In the genomic region with DNA sequence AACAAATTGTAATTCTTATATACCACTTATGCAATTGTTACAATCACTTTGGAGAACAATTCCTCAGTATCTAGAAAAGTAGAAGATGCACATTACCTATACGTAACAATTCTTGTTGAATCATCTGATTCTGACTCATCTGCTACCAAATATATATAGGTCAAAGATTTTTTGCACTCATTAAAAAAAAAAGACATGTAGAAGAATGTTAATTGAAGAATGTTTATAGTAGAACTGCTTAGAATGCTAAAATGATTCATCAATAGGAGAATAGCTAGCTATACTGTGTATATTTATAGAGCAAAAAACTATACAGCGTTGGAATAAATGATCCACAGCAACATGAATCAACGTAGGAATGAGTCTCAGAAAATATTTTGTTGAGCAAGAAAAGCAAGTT, we compare ENCODE assay signal across 18 cellular contexts.
"Had no signal": no experiment of that assay in that cellular context is flagged by ENCODE, and none has a peak within 500 bp of the region (broad histone marks: within the 10 kb centered on the region; RNA-seq: fewer than 3 reads in every experiment).

No MANE protein-coding gene starts in this region.

- H3K9me3 ChIP-seq: ascending aorta, ovary, testis, upper lobe of right lung had no signal

- H3K4me3 ChIP-seq: ascending aorta, heart left ventricle, left ventricle myocardium inferior, ovary, testis, upper lobe of right lung had no signal

- DNase-seq: activated CD4-positive, alpha-beta memory T cell treated with anti-CD3 and anti-CD28 coated beads for 36 hours; activated T-cell treated with anti-CD3 and anti-CD28 coated beads, Interleukin-2, amount 50 U/mL, for 48 hours; central memory CD4-positive, alpha-beta T cell; effector memory CD8-positive, alpha-beta T cell; erythroblast; foreskin melanocyte; heart left ventricle; left ventricle myocardium inferior; ovary; stimulated activated CD4-positive, alpha-beta T cell treated with anti-CD3 and anti-CD28 coated beads, Interleukin-15, amount 100 ng/mL, for 24 hours; stimulated activated CD4-positive, alpha-beta T cell treated with anti-CD3 and anti-CD28 coated beads, Interleukin-4, amount 100 ng/mL, for 24 hours; T-helper 2 cell; testis; upper lobe of right lung had no signal

- H3K27ac ChIP-seq: ascending aorta, heart left ventricle, left ventricle myocardium inferior, ovary, testis, upper lobe of right lung had no signal

- H3K4me3 Mint-ChIP-seq: activated CD4-positive, alpha-beta memory T cell treated with anti-CD3 and anti-CD28 coated beads for 36 hours; dendritic cell treated with granulocyte-macrophage colony-stimulating factor and Interleukin-4, amounts not matched to agents 40 ng/mL and 50 ng/mL, for 4 days; effector memory CD8-positive, alpha-beta T cell; stimulated activated naive CD8-positive, alpha-beta T cell treated with anti-CD3 and anti-CD28 coated beads, Interleukin-15, Interleukin-2, amounts not matched to agents 100 ng/mL and 50 ng/mL, for 24 hours had no signal

- H3K27me3 Mint-ChIP-seq: activated CD4-positive, alpha-beta memory T cell treated with anti-CD3 and anti-CD28 coated beads for 36 hours; effector memory CD8-positive, alpha-beta T cell; stimulated activated naive CD8-positive, alpha-beta T cell treated with anti-CD3 and anti-CD28 coated beads, Interleukin-15, Interleukin-2, amounts not matched to agents 100 ng/mL and 50 ng/mL, for 24 hours had no signal

- H3K9me3 Mint-ChIP-seq: activated CD4-positive, alpha-beta memory T cell treated with anti-CD3 and anti-CD28 coated beads for 36 hours; dendritic cell treated with granulocyte-macrophage colony-stimulating factor and Interleukin-4, amounts not matched to agents 40 ng/mL and 50 ng/mL, for 4 days; effector memory CD8-positive, alpha-beta T cell had no signal

- H3K27me3 ChIP-seq: ascending aorta, heart left ventricle, ovary, testis, upper lobe of right lung had no signal

- H3K36me3 ChIP-seq: ascending aorta, left ventricle myocardium inferior, ovary, upper lobe of right lung had no signal

- H3K27ac Mint-ChIP-seq: activated CD4-positive, alpha-beta memory T cell treated with anti-CD3 and anti-CD28 coated beads for 36 hours; dendritic cell treated with granulocyte-macrophage colony-stimulating factor and Interleukin-4, amounts not matched to agents 40 ng/mL and 50 ng/mL, for 4 days; stimulated activated naive CD8-positive, alpha-beta T cell treated with anti-CD3 and anti-CD28 coated beads, Interleukin-15, Interleukin-2, amounts not matched to agents 100 ng/mL and 50 ng/mL, for 24 hours had no signal

- FAIRE-seq: keratinocyte had no signal

- H3K4me1 ChIP-seq: ascending aorta, left ventricle myocardium inferior, testis, upper lobe of right lung had no signal
